In genomic region chr7:149310990-149311573, GRCh38 we compare ENCODE assay signal across 1 cellular context.
TF ChIP-seq lines count a peak whose summit lies in the region.

No MANE protein-coding gene starts in this region.

TF ChIP-seq in K562, 482 proteins besides CTCF, POLR2A, EP300 and RAD21:
- TF ChIP-seq NR1H2 (CRISPR knock-in tag; IDR thresholded peaks at IDR 0.05) (no peak), ARID4B (CRISPR knock-in tag; IDR thresholded peaks at IDR 0.05) (peak; percentile 32; the same call in 1 of the 2 replicates), NR2C1 (IDR thresholded peaks at IDR 0.05) (no peak), NR2C1 (tag; IDR thresholded peaks at IDR 0.05) (no peak), PCBP1 (IDR thresholded peaks at IDR 0.05; ENCODE audit: low read depth, low read length, poor library complexity, severe bottlenecking) (no peak)
TF ChIP-seq in K562: peak in this region for 1.
